1 cellular context compared by ENCODE assay signal in the genomic region with DNA sequence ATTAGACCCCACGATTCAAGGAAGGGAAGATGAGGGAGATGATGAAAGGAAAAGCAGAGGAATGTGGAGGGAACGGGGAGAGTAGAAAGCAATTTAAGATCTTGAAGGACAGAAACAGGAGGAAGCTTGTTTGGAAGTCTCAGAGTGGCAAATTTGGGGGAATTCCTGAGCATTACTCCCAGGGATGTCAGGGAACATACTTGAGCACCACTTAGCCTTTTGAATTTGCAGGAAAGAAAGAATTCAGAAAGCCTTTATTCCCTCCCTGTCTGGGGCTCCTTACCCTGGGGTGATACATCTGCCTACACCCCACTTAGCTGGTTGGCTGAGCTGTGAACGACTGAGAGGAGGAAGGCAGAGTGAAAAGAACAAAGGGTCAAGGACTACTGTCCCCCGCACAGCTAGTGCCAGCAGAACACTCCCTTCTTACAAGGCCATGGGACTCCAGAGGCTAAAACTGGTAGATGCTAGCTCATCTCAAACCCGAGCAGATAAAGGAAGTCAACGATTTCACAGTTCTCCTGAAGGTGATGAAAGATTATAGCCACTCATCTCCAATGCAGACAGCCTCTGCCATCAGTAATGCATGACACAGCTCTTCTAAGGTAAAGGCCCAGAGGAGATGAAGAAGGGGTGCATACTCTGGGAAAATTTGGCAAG.
TF ChIP-seq lines count a peak whose summit lies in the region.

No MANE protein-coding gene starts in this region.

TF ChIP-seq in K562, 482 proteins besides CTCF, POLR2A, EP300 and RAD21 (continued from another document and continues in another):
- TF ChIP-seq TEAD1 (CRISPR knock-in tag; IDR thresholded peaks at IDR 0.05), result 0 out of 4 replicates have a peak, but pooled peaks of 1 of the 2 experiments have one; percentile 12
- no peak for TF ChIP-seq SMARCC2 (IDR thresholded peaks at IDR 0.05; ENCODE audit: low read depth)
- TF ChIP-seq ETV6 (IDR thresholded peaks at IDR 0.05; ENCODE audit: borderline replicate concordance in 1 of 2, low read depth in 2 of 2, low read length in 1 of 2), result no peak
- TF ChIP-seq ETV6 (CRISPR knock-in tag; IDR thresholded peaks at IDR 0.05; ENCODE audit: borderline replicate concordance), result no peak
- 0 out of 4 replicates have a peak, but pooled peaks have one; percentile 12 to 35 for TF ChIP-seq KDM1A (IDR thresholded peaks at IDR 0.05)
- TF ChIP-seq PHF21A (IDR thresholded peaks at IDR 0.05; ENCODE audit: borderline replicate concordance, low read depth), result no peak
- TF ChIP-seq ZNF318 (IDR thresholded peaks at IDR 0.05; ENCODE audit: borderline replicate concordance in 1 of 2, low read depth in 1 of 2), result no peak
- peak; percentile 68; the same call in 1 of the 2 replicates for TF ChIP-seq BACH1 (tag; IDR thresholded peaks at IDR 0.05)
- TF ChIP-seq, protein P1, sequence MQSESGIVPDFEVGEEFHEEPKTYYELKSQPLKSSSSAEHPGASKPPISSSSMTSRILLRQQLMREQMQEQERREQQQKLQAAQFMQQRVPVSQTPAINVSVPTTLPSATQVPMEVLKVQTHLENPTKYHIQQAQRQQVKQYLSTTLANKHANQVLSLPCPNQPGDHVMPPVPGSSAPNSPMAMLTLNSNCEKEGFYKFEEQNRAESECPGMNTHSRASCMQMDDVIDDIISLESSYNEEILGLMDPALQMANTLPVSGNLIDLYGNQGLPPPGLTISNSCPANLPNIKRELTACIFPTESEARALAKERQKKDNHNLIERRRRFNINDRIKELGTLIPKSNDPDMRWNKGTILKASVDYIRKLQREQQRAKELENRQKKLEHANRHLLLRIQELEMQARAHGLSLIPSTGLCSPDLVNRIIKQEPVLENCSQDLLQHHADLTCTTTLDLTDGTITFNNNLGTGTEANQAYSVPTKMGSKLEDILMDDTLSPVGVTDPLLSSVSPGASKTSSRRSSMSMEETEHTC (IDR thresholded peaks at IDR 0.05), result no peak
- TF ChIP-seq ZNF507 (tag; conservative IDR thresholded peaks at IDR 0.05), result no peak
- no peak for TF ChIP-seq TCFL5 (CRISPR knock-in tag; conservative IDR thresholded peaks at IDR 0.05)
- 0 out of 2 replicates have a peak, but pooled peaks have one; percentile 29 for TF ChIP-seq HMBOX1 (IDR thresholded peaks at IDR 0.05)
- TF ChIP-seq SMAD2 (IDR thresholded peaks at IDR 0.05; ENCODE audit: low read depth, low read length), result no peak
- TF ChIP-seq, protein P2, sequence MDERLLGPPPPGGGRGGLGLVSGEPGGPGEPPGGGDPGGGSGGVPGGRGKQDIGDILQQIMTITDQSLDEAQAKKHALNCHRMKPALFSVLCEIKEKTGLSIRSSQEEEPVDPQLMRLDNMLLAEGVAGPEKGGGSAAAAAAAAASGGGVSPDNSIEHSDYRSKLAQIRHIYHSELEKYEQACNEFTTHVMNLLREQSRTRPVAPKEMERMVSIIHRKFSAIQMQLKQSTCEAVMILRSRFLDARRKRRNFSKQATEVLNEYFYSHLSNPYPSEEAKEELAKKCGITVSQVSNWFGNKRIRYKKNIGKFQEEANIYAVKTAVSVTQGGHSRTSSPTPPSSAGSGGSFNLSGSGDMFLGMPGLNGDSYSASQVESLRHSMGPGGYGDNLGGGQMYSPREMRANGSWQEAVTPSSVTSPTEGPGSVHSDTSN (CRISPR knock-in tag; IDR thresholded peaks at IDR 0.05; ENCODE audit: low read depth), result no peak
- TF ChIP-seq, protein P2 (tag; conservative IDR thresholded peaks at IDR 0.05; ENCODE audit: low read depth), result peak; percentile 88
- no peak for TF ChIP-seq RFX5 (IDR thresholded peaks at IDR 0.05; ENCODE audit: low read depth, low read length)
- TF ChIP-seq RCOR1 (IDR thresholded peaks at IDR 0.05; ENCODE audit: borderline replicate concordance in 1 of 2, low read depth in 2 of 2, low read length in 2 of 2), result peak in 1 of 2 experiments; percentile 93; a peak in 2 of 4 replicates
- TF ChIP-seq ZNF24 (IDR thresholded peaks at IDR 0.05), result no peak
- TF ChIP-seq HIVEP1 (CRISPR knock-in tag; IDR thresholded peaks at IDR 0.05), result no peak
- TF ChIP-seq, protein P3, sequence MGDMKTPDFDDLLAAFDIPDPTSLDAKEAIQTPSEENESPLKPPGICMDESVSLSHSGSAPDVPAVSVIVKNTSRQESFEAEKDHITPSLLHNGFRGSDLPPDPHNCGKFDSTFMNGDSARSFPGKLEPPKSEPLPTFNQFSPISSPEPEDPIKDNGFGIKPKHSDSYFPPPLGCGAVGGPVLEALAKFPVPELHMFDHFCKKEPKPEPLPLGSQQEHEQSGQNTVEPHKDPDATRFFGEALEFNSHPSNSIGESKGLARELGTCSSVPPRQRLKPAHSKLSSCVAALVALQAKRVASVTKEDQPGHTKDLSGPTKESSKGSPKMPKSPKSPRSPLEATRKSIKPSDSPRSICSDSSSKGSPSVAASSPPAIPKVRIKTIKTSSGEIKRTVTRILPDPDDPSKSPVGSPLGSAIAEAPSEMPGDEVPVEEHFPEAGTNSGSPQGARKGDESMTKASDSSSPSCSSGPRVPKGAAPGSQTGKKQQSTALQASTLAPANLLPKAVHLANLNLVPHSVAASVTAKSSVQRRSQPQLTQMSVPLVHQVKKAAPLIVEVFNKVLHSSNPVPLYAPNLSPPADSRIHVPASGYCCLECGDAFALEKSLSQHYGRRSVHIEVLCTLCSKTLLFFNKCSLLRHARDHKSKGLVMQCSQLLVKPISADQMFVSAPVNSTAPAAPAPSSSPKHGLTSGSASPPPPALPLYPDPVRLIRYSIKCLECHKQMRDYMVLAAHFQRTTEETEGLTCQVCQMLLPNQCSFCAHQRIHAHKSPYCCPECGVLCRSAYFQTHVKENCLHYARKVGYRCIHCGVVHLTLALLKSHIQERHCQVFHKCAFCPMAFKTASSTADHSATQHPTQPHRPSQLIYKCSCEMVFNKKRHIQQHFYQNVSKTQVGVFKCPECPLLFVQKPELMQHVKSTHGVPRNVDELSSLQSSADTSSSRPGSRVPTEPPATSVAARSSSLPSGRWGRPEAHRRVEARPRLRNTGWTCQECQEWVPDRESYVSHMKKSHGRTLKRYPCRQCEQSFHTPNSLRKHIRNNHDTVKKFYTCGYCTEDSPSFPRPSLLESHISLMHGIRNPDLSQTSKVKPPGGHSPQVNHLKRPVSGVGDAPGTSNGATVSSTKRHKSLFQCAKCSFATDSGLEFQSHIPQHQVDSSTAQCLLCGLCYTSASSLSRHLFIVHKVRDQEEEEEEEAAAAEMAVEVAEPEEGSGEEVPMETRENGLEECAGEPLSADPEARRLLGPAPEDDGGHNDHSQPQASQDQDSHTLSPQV (IDR thresholded peaks at IDR 0.05), result 0 out of 2 replicates have a peak, but pooled peaks have one; percentile 13
- TF ChIP-seq NFATC3 (IDR thresholded peaks at IDR 0.05), result no peak
- TF ChIP-seq GATAD2B (IDR thresholded peaks at IDR 0.05; ENCODE audit: borderline replicate concordance), result no peak
- no peak for TF ChIP-seq KLF13 (tag; IDR thresholded peaks at IDR 0.05; ENCODE audit: borderline replicate concordance, low read depth)
- peak; percentile 74 for TF ChIP-seq CEBPB (tag; IDR thresholded peaks at IDR 0.05)
- no peak for TF ChIP-seq HNRNPL (IDR thresholded peaks at IDR 0.05; ENCODE audit: low read depth, low read length)
- TF ChIP-seq, protein P4, sequence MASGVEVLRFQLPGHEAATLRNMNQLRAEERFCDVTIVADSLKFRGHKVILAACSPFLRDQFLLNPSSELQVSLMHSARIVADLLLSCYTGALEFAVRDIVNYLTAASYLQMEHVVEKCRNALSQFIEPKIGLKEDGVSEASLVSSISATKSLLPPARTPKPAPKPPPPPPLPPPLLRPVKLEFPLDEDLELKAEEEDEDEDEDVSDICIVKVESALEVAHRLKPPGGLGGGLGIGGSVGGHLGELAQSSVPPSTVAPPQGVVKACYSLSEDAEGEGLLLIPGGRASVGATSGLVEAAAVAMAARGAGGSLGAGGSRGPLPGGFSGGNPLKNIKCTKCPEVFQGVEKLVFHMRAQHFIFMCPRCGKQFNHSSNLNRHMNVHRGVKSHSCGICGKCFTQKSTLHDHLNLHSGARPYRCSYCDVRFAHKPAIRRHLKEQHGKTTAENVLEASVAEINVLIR (CRISPR knock-in tag; IDR thresholded peaks at IDR 0.05), result no peak
- TF ChIP-seq MAZ (CRISPR knock-in tag; conservative IDR thresholded peaks at IDR 0.05 in 1 of 2, IDR thresholded peaks at IDR 0.05 in 1 of 2), result no peak
- TF ChIP-seq, protein P5, sequence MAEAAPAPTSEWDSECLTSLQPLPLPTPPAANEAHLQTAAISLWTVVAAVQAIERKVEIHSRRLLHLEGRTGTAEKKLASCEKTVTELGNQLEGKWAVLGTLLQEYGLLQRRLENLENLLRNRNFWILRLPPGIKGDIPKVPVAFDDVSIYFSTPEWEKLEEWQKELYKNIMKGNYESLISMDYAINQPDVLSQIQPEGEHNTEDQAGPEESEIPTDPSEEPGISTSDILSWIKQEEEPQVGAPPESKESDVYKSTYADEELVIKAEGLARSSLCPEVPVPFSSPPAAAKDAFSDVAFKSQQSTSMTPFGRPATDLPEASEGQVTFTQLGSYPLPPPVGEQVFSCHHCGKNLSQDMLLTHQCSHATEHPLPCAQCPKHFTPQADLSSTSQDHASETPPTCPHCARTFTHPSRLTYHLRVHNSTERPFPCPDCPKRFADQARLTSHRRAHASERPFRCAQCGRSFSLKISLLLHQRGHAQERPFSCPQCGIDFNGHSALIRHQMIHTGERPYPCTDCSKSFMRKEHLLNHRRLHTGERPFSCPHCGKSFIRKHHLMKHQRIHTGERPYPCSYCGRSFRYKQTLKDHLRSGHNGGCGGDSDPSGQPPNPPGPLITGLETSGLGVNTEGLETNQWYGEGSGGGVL (CRISPR knock-in tag; IDR thresholded peaks at IDR 0.05), result no peak
- no peak for TF ChIP-seq MTA2 (IDR thresholded peaks at IDR 0.05; ENCODE audit: low read depth)
- TF ChIP-seq RBM22 (IDR thresholded peaks at IDR 0.05; ENCODE audit: low read depth, low read length, poor library complexity, severe bottlenecking), result no peak
- TF ChIP-seq LEF1 (IDR thresholded peaks at IDR 0.05), result 0 out of 2 replicates have a peak, but pooled peaks have one; percentile 15
